Comparison of ENCODE assay signal across 8 cellular contexts in the genomic region with DNA sequence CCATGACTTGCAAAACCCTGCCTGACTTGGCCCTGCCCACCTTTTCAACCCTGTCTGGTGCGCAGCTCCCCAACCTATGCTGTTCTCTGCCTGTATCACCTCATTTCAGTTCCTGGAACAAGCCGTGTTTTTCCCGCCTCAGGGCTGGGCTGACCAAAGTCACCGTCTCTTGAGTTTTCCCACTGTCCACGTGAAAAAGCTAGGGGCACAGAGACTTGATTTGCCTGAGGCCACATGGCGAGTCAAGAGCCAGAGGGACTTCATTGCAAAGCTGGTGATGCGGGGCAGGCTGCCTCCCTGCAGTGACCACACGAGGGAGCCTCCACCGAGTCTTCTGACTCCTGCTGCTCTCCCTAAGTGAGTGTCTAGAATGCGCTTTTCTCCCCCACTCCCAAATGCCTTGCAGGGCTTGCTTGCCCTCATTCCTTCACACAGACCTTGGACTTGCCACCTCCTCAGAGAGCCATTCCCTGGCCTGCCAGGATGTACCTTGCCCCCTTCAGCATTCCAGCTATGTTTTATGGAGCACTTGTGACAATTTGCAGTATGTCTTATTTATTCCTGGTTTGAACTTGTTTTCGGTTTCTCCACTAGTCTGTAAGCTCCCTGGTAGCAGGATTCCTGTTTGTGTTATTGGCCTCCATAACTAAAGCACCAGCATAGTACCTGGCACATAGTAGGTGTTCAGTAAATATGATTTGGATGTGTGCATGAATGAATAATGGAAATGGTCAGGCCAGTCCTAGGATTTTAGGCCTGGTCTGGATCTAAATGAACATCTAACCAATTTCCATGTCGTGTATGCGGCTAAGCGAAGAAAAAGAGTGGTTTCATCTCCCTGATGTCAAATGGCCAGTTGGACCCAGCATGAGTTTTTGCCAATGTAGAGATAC.
A peak's percentile ranks its signal among the peaks of the same experiment; 100 is the strongest.
DNase-seq lines count a peak whose midpoint lies in the region; ATAC-seq, FAIRE-seq and TF ChIP-seq lines count a peak whose summit lies in the region.
"Had no signal": no experiment of that assay in that cellular context is flagged by ENCODE, and none has a peak within 500 bp of the region (broad histone marks: within the 10 kb centered on the region; RNA-seq: fewer than 3 reads in every experiment).

No MANE protein-coding gene starts in this region.

- H3K4me3 ChIP-seq in HL-60 (replicated peaks; ENCODE audit: insufficient read depth, low read length) (no peak overlapping the region), Peyer's patch (no peak overlapping the region), bronchial epithelial cell (ENCODE audit: low read depth, low read length) (no peak overlapping the region)

- peak overlapping the region; percentile 86 for H3K27ac Mint-ChIP-seq in stimulated activated naive B cell treated with anti-CD40 and anti-IgM and Interleukin-4, amounts not matched to agents 10 μg/mL and 1 μg/mL and 100 μg/mL, for 72 hours
- H3K27ac Mint-ChIP-seq: activated naive CD8-positive, alpha-beta T cell had no signal

- peak; percentile 60 for TF ChIP-seq CTCF in HL-60 (IDR thresholded peaks at IDR 0.05; ENCODE audit: insufficient read depth, low read length)
- peak in 5 of 6 experiments; percentile 13 to 78 (median 73) for TF ChIP-seq CTCF in Peyer's patch (IDR thresholded peaks at IDR 0.05)
- TF ChIP-seq CTCF in bronchial epithelial cell (IDR thresholded peaks at IDR 0.05; ENCODE audit: insufficient read depth, low read length, severe bottlenecking): peak; percentile 94

- peaks cover 0 to 15% (median 2%) of the 10 kb centered on the region in 4 donors for H3K4me1 ChIP-seq in Peyer's patch

- peak overlapping the region; percentile 23 to 38 for H3K4me3 Mint-ChIP-seq in stimulated activated naive B cell treated with anti-CD40 and anti-IgM and Interleukin-4, amounts not matched to agents 10 μg/mL and 1 μg/mL and 100 μg/mL, for 72 hours
- H3K4me3 Mint-ChIP-seq: activated naive CD8-positive, alpha-beta T cell had no signal

- FAIRE-seq in bronchial epithelial cell (lab: Jason Lieb, UNC): no peak

- no peak overlapping the region for H3K27ac ChIP-seq in HL-60 (replicated peaks)
- peak overlapping the region in 3 of 4 donors; percentile 38 to 77 (median 64) for H3K27ac ChIP-seq in Peyer's patch

- H3K36me3 ChIP-seq in Peyer's patch (no peaks in the 10 kb centered on the region), bronchial epithelial cell (ENCODE audit: control insufficient read depth, insufficient read depth, low read length) (no peaks in the 10 kb centered on the region)

- peak; percentile 82 to 89 for ATAC-seq in stimulated activated naive B cell treated with anti-CD40 and anti-IgM and Interleukin-4, amounts not matched to agents 10 μg/mL and 1 μg/mL and 100 μg/mL, for 72 hours (replicated peaks)
- no peak for ATAC-seq in HG03565 (IDR thresholded peaks at IDR 0.05; ENCODE audit: unreplicated experiment)

- H3K4me1 Mint-ChIP-seq in stimulated activated naive B cell treated with anti-CD40 and anti-IgM and Interleukin-4, amounts not matched to agents 10 μg/mL and 1 μg/mL and 100 μg/mL, for 72 hours: peaks cover 40 to 74% of the 10 kb centered on the region in 2 donors

- no peak for TF ChIP-seq POLR2A in Peyer's patch (IDR thresholded peaks at IDR 0.05)

- no peaks in the 10 kb centered on the region for H3K9me3 Mint-ChIP-seq in stimulated activated naive B cell treated with anti-CD40 and anti-IgM and Interleukin-4, amounts not matched to agents 10 μg/mL and 1 μg/mL and 100 μg/mL, for 72 hours

- peaks cover 28 to 54% of the 10 kb centered on the region in 2 donors for H3K36me3 Mint-ChIP-seq in stimulated activated naive B cell treated with anti-CD40 and anti-IgM and Interleukin-4, amounts not matched to agents 10 μg/mL and 1 μg/mL and 100 μg/mL, for 72 hours

- DNase-seq in EH (ENCODE audit: low read depth) (peak; percentile 87), HL-60 (ENCODE audit: low read depth in 1 of 2, low spot score in 1 of 2) (peak; percentile 1 to 51), Peyer's patch (peak in 2 of 3 donors; percentile 84 to 86), bronchial epithelial cell (ENCODE audit: low read depth) (peak; percentile 38), kidney tubule cell (ENCODE audit: low spot score) (peak; percentile 70)
- peak; percentile 18 for DNase-seq in stimulated activated naive B cell treated with anti-CD40 and anti-IgM and Interleukin-4, amounts not matched to agents 10 μg/mL and 1 μg/mL and 100 μg/mL, for 72 hours

- no peaks in the 10 kb centered on the region for H3K27me3 Mint-ChIP-seq in stimulated activated naive B cell treated with anti-CD40 and anti-IgM and Interleukin-4, amounts not matched to agents 10 μg/mL and 1 μg/mL and 100 μg/mL, for 72 hours
- H3K27me3 Mint-ChIP-seq: activated naive CD8-positive, alpha-beta T cell had no signal

- H3K9me3 ChIP-seq in Peyer's patch: no peaks in the 10 kb centered on the region

- H3K27me3 ChIP-seq in HL-60 (ENCODE audit: insufficient read depth, poor library complexity, severe bottlenecking): no peaks in the 10 kb centered on the region
- no peaks in the 10 kb centered on the region for H3K27me3 ChIP-seq in Peyer's patch
- H3K27me3 ChIP-seq in bronchial epithelial cell (ENCODE audit: control insufficient read depth, insufficient read depth, low read length): no peaks in the 10 kb centered on the region

Comparison
In these comparisons a context has a peak if more than half of its experiments do, and no peak if none do; other contexts are left out.
1. DNase-seq: peak in every context shown above with its lines; median percentile 87 in EH; 85 in Peyer's patch; 70 in kidney tubule cell; 38 in bronchial epithelial cell; 26 in HL-60; 18 in stimulated activated naive B cell treated with anti-CD40 and anti-IgM and Interleukin-4, amounts not matched to agents 10 μg/mL and 1 μg/mL and 100 μg/mL, for 72 hours.